10 cellular contexts compared by ENCODE assay signal in genomic region chr20:46458891-46459750, GRCh38. TPM values are rescaled to one million over a fixed set of nuclear protein-coding genes. Genes with fewer than 3 reads are reported as not detected.
DNase-seq lines count a peak whose midpoint lies in the region; ATAC-seq, FAIRE-seq and TF ChIP-seq lines count a peak whose summit lies in the region.
"Had no signal": no experiment of that assay in that cellular context is flagged by ENCODE, and none has a peak within 500 bp of the region (broad histone marks: within the 10 kb centered on the region; RNA-seq: fewer than 3 reads in every experiment).

No MANE protein-coding gene starts in this region.

- H3K27me3 Mint-ChIP-seq in stimulated activated naive B cell treated with anti-CD40 and anti-IgM and Interleukin-4, amounts not matched to agents 10 μg/mL and 1 μg/mL and 100 μg/mL, for 72 hours, result peaks cover 47 to 65% of the 10 kb centered on the region in 2 donors

- peaks cover 3 to 14% of the 10 kb centered on the region in 2 donors for H3K36me3 Mint-ChIP-seq in stimulated activated naive B cell treated with anti-CD40 and anti-IgM and Interleukin-4, amounts not matched to agents 10 μg/mL and 1 μg/mL and 100 μg/mL, for 72 hours

- peaks cover 0 to 7% of the 10 kb centered on the region in 2 donors for H3K4me1 Mint-ChIP-seq in stimulated activated naive B cell treated with anti-CD40 and anti-IgM and Interleukin-4, amounts not matched to agents 10 μg/mL and 1 μg/mL and 100 μg/mL, for 72 hours

- H3K27ac ChIP-seq in HUES6 (ENCODE audit: low read depth, low read length) (no peak overlapping the region), kidney (ENCODE audit: low read depth in 2 of 2, low read length in 2 of 2) (no peak overlapping the region), SJCRH30 (no peak overlapping the region)

- ATAC-seq in stimulated activated naive B cell treated with anti-CD40 and anti-IgM and Interleukin-4, amounts not matched to agents 10 μg/mL and 1 μg/mL and 100 μg/mL, for 72 hours (replicated peaks), result no peak
- ATAC-seq in HG03025 (IDR thresholded peaks at IDR 0.05; ENCODE audit: low FRiP score, unreplicated experiment) (no peak), HG03175 (IDR thresholded peaks at IDR 0.05; ENCODE audit: unreplicated experiment) (no peak), HG03095 (IDR thresholded peaks at IDR 0.05; ENCODE audit: unreplicated experiment) (no peak)

- H3K9me3 ChIP-seq in HUES6 (ENCODE audit: control insufficient read depth, insufficient read depth, low read depth, low read length) (peaks cover 29% of the 10 kb centered on the region), kidney (ENCODE audit: control insufficient read depth in 1 of 2, low read length in 2 of 2) (peaks cover 0 to 18% of the 10 kb centered on the region in 2 donors), SJCRH30 (replicated peaks) (peaks cover 25% of the 10 kb centered on the region)
- H3K9me3 ChIP-seq: HAP-1 had no signal

- peaks cover 15% of the 10 kb centered on the region; the same call in 1 of the 2 replicates for H3K36me3 ChIP-seq in HUES6 (ENCODE audit: control insufficient read depth, insufficient read depth, low read length)
- H3K36me3 ChIP-seq in kidney (ENCODE audit: control insufficient read depth in 1 of 2, insufficient read depth in 2 of 2, low read length in 2 of 2), result no peaks in the 10 kb centered on the region
- no peaks in the 10 kb centered on the region for H3K36me3 ChIP-seq in SJCRH30
- H3K36me3 ChIP-seq: HAP-1 had no signal

- DNase-seq in astrocyte of the cerebellum (ENCODE audit: low read depth), result no peak
- peak; percentile 83 for DNase-seq in kidney
- DNase-seq in stimulated activated naive B cell treated with anti-CD40 and anti-IgM and Interleukin-4, amounts not matched to agents 10 μg/mL and 1 μg/mL and 100 μg/mL, for 72 hours, result no peak
- DNase-seq in SJCRH30, result no peak

- peaks cover 3% of the 10 kb centered on the region; the same call in 1 of the 2 replicates for H3K4me1 ChIP-seq in HUES6 (ENCODE audit: control insufficient read depth, insufficient read depth, low read length)
- H3K4me1 ChIP-seq in kidney (ENCODE audit: control insufficient read depth in 1 of 2, insufficient read depth in 1 of 2, low read depth in 1 of 2, low read length in 2 of 2), result no peaks in the 10 kb centered on the region
- no peaks in the 10 kb centered on the region for H3K4me1 ChIP-seq in SJCRH30
- H3K4me1 ChIP-seq: HAP-1 had no signal

- no peak overlapping the region for H3K27ac Mint-ChIP-seq in stimulated activated naive B cell treated with anti-CD40 and anti-IgM and Interleukin-4, amounts not matched to agents 10 μg/mL and 1 μg/mL and 100 μg/mL, for 72 hours

- H3K4me3 ChIP-seq in HUES6 (ENCODE audit: low read depth, low read length) (peak overlapping the region; percentile 59), astrocyte of the cerebellum (ENCODE audit: low read depth, low read length) (peak overlapping the region; percentile 11), kidney (ENCODE audit: low read length in 2 of 2) (peak overlapping the region; percentile 43 to 59), SJCRH30 (no peak overlapping the region)
- H3K4me3 ChIP-seq: HAP-1 had no signal

- in situ Hi-C loops in astrocyte of the cerebellum (cut with HindIII; ENCODE audit: low sequenced_read_pairs), result no loop called here

- peak overlapping the region; percentile 17 to 21 for H3K4me3 Mint-ChIP-seq in stimulated activated naive B cell treated with anti-CD40 and anti-IgM and Interleukin-4, amounts not matched to agents 10 μg/mL and 1 μg/mL and 100 μg/mL, for 72 hours

- H3K27me3 ChIP-seq in HUES6 (ENCODE audit: control insufficient read depth, insufficient read depth, low read length) (no peaks in the 10 kb centered on the region), SJCRH30 (no peaks in the 10 kb centered on the region)

- intact Hi-C loops in kidney (cut with DNase I), result no loop called here

- H3K9ac ChIP-seq in HUES6 (ENCODE audit: low read length) (no peak overlapping the region), kidney (ENCODE audit: low read length in 2 of 2) (no peak overlapping the region)

- peaks cover 18 to 20% of the 10 kb centered on the region in 2 donors for H3K9me3 Mint-ChIP-seq in stimulated activated naive B cell treated with anti-CD40 and anti-IgM and Interleukin-4, amounts not matched to agents 10 μg/mL and 1 μg/mL and 100 μg/mL, for 72 hours

- TF ChIP-seq CTCF in astrocyte of the cerebellum (IDR thresholded peaks at IDR 0.05; ENCODE audit: low read depth, low read length, missing control alignments) (no peak), kidney (IDR thresholded peaks at IDR 0.05; ENCODE audit: borderline replicate concordance, extremely low read depth, insufficient read depth) (no peak)

- FAIRE-seq in kidney (lab: Jason Lieb, UNC), result no peak

RNA-seq across cellular contexts. Expression of gene ELMO2, which starts 52.7 kb away (rescaled TPM):
- total RNA-seq in kidney, result 43.0 TPM
- 21.0 TPM for polyA plus RNA-seq in kidney (ENCODE audit: insufficient read depth, low read depth, low replicate concordance)
- 51.6 and 54.5 TPM in 2 replicates for total RNA-seq in SJCRH30 (2014; rRNA removed; shearing (Covaris generic))

RNA-seq across cellular contexts. Expression of gene ZNF334, which starts 54.2 kb away (rescaled TPM):
- 8.2 TPM for total RNA-seq in kidney
- 3.7 TPM for polyA plus RNA-seq in kidney (ENCODE audit: insufficient read depth, low read depth, low replicate concordance)
- total RNA-seq in SJCRH30 (2014; rRNA removed; shearing (Covaris generic)), result 0.32 and 0.35 TPM in 2 replicates
- total RNA-seq: myocyte had no signal
